ENCODE assay signal across 25 cellular contexts in the genomic region with DNA sequence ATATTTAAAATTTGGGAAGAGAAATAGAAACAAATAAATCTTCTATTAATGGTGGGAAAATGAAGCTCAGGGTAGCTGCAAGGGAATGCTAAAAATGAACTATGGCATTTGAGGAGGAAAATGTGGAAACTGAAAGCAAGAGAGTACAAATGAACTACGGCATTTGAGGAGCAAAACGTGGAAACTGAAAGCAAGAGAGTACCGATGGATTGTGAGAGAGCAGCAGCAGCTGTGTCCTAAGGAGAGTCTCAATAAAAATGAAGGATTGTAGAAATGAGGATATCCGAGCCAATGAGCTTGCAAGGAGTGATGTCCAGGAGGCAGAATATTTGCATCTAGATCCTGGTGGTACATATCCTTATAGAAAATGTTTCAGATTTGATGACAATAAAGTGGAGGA.
"Had no signal": no experiment of that assay in that cellular context is flagged by ENCODE, and none has a peak within 500 bp of the region (broad histone marks: within the 10 kb centered on the region; RNA-seq: fewer than 3 reads in every experiment).

No MANE protein-coding gene starts in this region.

- H3K27ac ChIP-seq: cardiac muscle cell, WERI-Rb-1 had no signal

- H3K4me1 Mint-ChIP-seq: activated CD4-positive, alpha-beta memory T cell treated with anti-CD3 and anti-CD28 coated beads, Interleukin-2, amount 10 ng/mL, durations not matched to agents 7 days and 5 days; activated CD4-positive, alpha-beta T cell treated with anti-CD3 and anti-CD28 coated beads for 36 hours; activated naive CD4-positive, alpha-beta T cell treated with anti-CD3 and anti-CD28 coated beads, Interleukin-2, amount 50 U/mL, for 24 hours; brain had no signal

- H3K36me3 ChIP-seq: cardiac muscle cell, WERI-Rb-1 had no signal

- H3K27ac Mint-ChIP-seq: activated CD4-positive, alpha-beta memory T cell treated with anti-CD3 and anti-CD28 coated beads, Interleukin-2, amount 10 ng/mL, durations not matched to agents 7 days and 5 days; activated CD4-positive, alpha-beta T cell treated with anti-CD3 and anti-CD28 coated beads for 36 hours; activated naive CD4-positive, alpha-beta T cell treated with anti-CD3 and anti-CD28 coated beads, Interleukin-2, amount 50 U/mL, for 24 hours; brain; dendritic cell treated with granulocyte-macrophage colony-stimulating factor and Interleukin-4, amounts not matched to agents 40 ng/mL and 50 ng/mL, for 4 days had no signal

- H3K4me3 ChIP-seq: cardiac muscle cell had no signal

- H3K36me3 Mint-ChIP-seq: brain had no signal

- DNase-seq: activated CD4-positive, alpha-beta memory T cell treated with anti-CD3 and anti-CD28 coated beads, Interleukin-2, amount 10 ng/mL, durations not matched to agents 7 days and 5 days; activated CD4-positive, alpha-beta T cell treated with anti-CD3 and anti-CD28 coated beads for 36 hours; activated CD4-positive, alpha-beta T cell treated with anti-CD3 and anti-CD28 coated beads, Interleukin-2, amount 50 U/mL, for 1 hour; activated CD8-positive, alpha-beta memory T cell treated with anti-CD3 and anti-CD28 coated beads, Interleukin-2, amount 50 U/mL, for 4 hours; activated naive CD4-positive, alpha-beta T cell; amygdala; Karpas-422; MV-4-11; NCI-H1092 treated with DMSO at 0.1 percent for 48 hours; NCI-H1417 treated with DMSO at 0.1 percent for 48 hours; NCI-H1694; NCI-H2029; NCI-H2107; NCI-H2171 treated with DMSO at 0.1 percent for 48 hours; NCI-H226; NCI-H526; NCI-H774; PC-3; SIG-M5; T-helper 1 cell; WERI-Rb-1 had no signal

- H3K4me3 Mint-ChIP-seq: activated CD4-positive, alpha-beta memory T cell treated with anti-CD3 and anti-CD28 coated beads, Interleukin-2, amount 10 ng/mL, durations not matched to agents 7 days and 5 days; activated CD4-positive, alpha-beta T cell treated with anti-CD3 and anti-CD28 coated beads for 36 hours; activated naive CD4-positive, alpha-beta T cell treated with anti-CD3 and anti-CD28 coated beads, Interleukin-2, amount 50 U/mL, for 24 hours; brain; dendritic cell treated with granulocyte-macrophage colony-stimulating factor and Interleukin-4, amounts not matched to agents 40 ng/mL and 50 ng/mL, for 4 days had no signal

- H3K27me3 ChIP-seq: cardiac muscle cell had no signal

- H3K27me3 Mint-ChIP-seq: activated CD4-positive, alpha-beta memory T cell treated with anti-CD3 and anti-CD28 coated beads, Interleukin-2, amount 10 ng/mL, durations not matched to agents 7 days and 5 days; activated CD4-positive, alpha-beta T cell treated with anti-CD3 and anti-CD28 coated beads for 36 hours; activated naive CD4-positive, alpha-beta T cell treated with anti-CD3 and anti-CD28 coated beads, Interleukin-2, amount 50 U/mL, for 24 hours; brain; dendritic cell treated with granulocyte-macrophage colony-stimulating factor and Interleukin-4, amounts not matched to agents 40 ng/mL and 50 ng/mL, for 4 days had no signal

- ATAC-seq: activated CD4-positive, alpha-beta T cell treated with anti-CD3 and anti-CD28 coated beads for 36 hours; PC-3 had no signal
